Comparison of ENCODE assay signal across 5 cellular contexts in genomic region chr20:56143759-56144158, GRCh38.
"Had no signal": no experiment of that assay in that cellular context is flagged by ENCODE, and none has a peak within 500 bp of the region (broad histone marks: within the 10 kb centered on the region; RNA-seq: fewer than 3 reads in every experiment).

No MANE protein-coding gene starts in this region.

- H3K4me3 ChIP-seq: GM23338, K562 had no signal

- ATAC-seq: GM23338, K562 had no signal

- DNase-seq: H9, HCEC 1CT, IMR-90 had no signal
